Comparison of ENCODE assay signal across 9 cellular contexts in the genomic region with DNA sequence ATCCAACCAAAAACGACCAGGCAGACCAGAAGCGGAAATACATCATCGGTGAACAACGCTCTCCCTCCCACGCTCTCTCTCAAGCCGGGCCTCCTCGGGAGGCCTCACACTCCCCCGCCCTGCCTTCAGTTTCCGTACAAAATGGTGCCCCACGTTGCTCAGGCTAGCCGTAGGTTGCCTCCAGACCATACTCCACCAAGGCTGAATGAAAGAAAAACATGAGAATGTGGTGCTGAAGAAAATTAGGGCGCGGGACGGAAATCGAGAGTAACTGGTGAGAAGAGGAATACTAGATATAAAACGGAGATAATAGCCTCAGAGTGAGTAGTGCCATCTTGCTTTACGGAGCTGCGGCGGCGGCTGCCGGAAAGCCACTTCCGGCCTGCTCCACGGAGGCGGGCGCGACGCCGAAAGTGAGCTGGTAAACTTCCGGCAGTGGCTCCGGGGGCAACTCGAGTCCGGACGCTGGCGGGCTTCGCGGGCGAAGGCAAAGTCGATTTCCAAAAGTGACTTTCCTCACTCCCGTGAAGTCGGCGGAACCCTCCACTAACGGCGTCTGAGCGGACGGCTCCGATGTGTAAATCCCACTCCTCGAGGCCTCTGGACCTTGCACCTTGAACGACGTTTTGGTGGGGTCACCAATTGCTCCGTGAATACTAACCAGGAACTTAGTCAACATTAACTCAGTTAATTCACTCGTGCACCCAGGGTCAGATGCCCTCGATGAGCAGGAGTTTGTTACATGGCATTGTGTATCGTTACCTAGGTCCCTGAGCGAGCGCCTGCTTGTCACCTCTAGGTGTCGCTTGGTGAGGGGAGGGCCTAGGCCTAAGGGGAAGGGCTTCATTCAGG. TPM values are rescaled to one million over a fixed set of nuclear protein-coding genes. Genes with fewer than 3 reads are reported as not detected.
DNase-seq lines count a peak whose midpoint lies in the region; ATAC-seq, FAIRE-seq and TF ChIP-seq lines count a peak whose summit lies in the region.
"Had no signal": no experiment of that assay in that cellular context is flagged by ENCODE, and none has a peak within 500 bp of the region (broad histone marks: within the 10 kb centered on the region; RNA-seq: fewer than 3 reads in every experiment).

A gene (minus strand): TSS at position 7 of the 852 bp plus-strand sequence. CDS start 980 bp downstream, outside the sequence.

- peak; percentile 90 for ATAC-seq in HG03066 (IDR thresholded peaks at IDR 0.05; ENCODE audit: low read depth, unreplicated experiment)
- ATAC-seq in body of pancreas, result peak; percentile 94

- H3K9me3 ChIP-seq in body of pancreas (no peaks in the 10 kb centered on the region), iPS DF 6.9 (ENCODE audit: control insufficient read depth, insufficient read depth, low read length) (no peaks in the 10 kb centered on the region)

- H3K4me1 ChIP-seq in body of pancreas (peaks cover 50% of the 10 kb centered on the region), iPS DF 6.9 (ENCODE audit: control insufficient read depth, insufficient read depth, low read length) (no peaks in the 10 kb centered on the region)

- intact Hi-C loops in body of pancreas (cut with DNase I), result no loop called here

- H3K27ac ChIP-seq in body of pancreas (peak within 1 kb of the TSS; percentile 77 to 95 (median 93)), iPS DF 6.9 (ENCODE audit: low read length) (no peak within 1 kb of the TSS)

- H3K4me3 ChIP-seq in body of pancreas, result peak within 1 kb of the TSS; percentile 61 to 63
- H3K4me3 ChIP-seq in iPS DF 6.9 (ENCODE audit: low read length), result peak within 1 kb of the TSS; percentile 78; the same call in 1 of the 2 replicates
- H3K4me3 ChIP-seq in skeletal muscle cell (ENCODE audit: low read depth, low read length), result peak within 1 kb of the TSS; percentile 85

- peak; percentile 42 to 76 (median 57) for TF ChIP-seq CTCF in body of pancreas (IDR thresholded peaks at IDR 0.05)

- H3K27me3 ChIP-seq in body of pancreas, result no peaks in the 10 kb centered on the region
- no peaks in the 10 kb centered on the region for H3K27me3 ChIP-seq in iPS DF 6.9 (ENCODE audit: control insufficient read depth, insufficient read depth, low read length)

- peak; percentile 78 for TF ChIP-seq POLR2A in GM18526 (IDR thresholded peaks at IDR 0.05; ENCODE audit: extremely low read depth, insufficient read length)
- TF ChIP-seq POLR2A in body of pancreas (IDR thresholded peaks at IDR 0.05), result peak; percentile 30 to 86 (median 82)

- peak; percentile 98 for DNase-seq in A172 (ENCODE audit: low spot score)
- DNase-seq in NCI-H2107 treated with DMSO at 0.1 percent for 48 hours (lab: John Stamatoyannopoulos, UW; ENCODE audit: unreplicated experiment), result peak; percentile 97
- DNase-seq in body of pancreas, result peak; percentile 89 to 95 (median 91)
- peak; percentile 82 for DNase-seq in iPS DF 6.9 (ENCODE audit: low read depth, low spot score)
- peak; percentile 90 for DNase-seq in skeletal muscle cell (ENCODE audit: low read depth)

- peak; percentile 55 for FAIRE-seq in TTC549 (lab: Jason Lieb, UNC)
- FAIRE-seq: G401.6 had no signal

- WGBS in body of pancreas, 2 donors, result 0% methylated on average over 33 to 56 of the region's 56 CpGs
- no CpG with 5 or more reads among the region's 56 CpGs for WGBS in iPS DF 6.9 (ENCODE audit: insufficient coverage, insufficient read length)

- no peaks in the 10 kb centered on the region for H3K36me3 ChIP-seq in body of pancreas (replicated peaks in 1 of 2; ENCODE audit: insufficient read depth in 1 of 2, low read depth in 2 of 2)
- no peaks in the 10 kb centered on the region; the same call in 1 of the 2 replicates for H3K36me3 ChIP-seq in iPS DF 6.9 (ENCODE audit: control insufficient read depth, insufficient read depth, low read length)

RNA-seq across cellular contexts. Expression of the gene that starts here (rescaled TPM):
- 41.0 and 47.1 TPM in 2 replicates for total RNA-seq in A172 (2014; rRNA removed; shearing (Covaris generic))
- 10 to 100 TPM; 13.7 to 14.8 TPM for total RNA-seq in body of pancreas
